Comparison of ENCODE assay signal across 8 cellular contexts in genomic region chr3:107429330-107430181, GRCh38. TPM values are rescaled to one million over a fixed set of nuclear protein-coding genes. Genes with fewer than 3 reads are reported as not detected.
DNase-seq lines count a peak whose midpoint lies in the region; ATAC-seq and TF ChIP-seq lines count a peak whose summit lies in the region.

No MANE protein-coding gene starts in this region.

- H3K4me2 ChIP-seq in GM23248 (ENCODE audit: unreplicated experiment), result peak overlapping the region; percentile 94

- H3F3A ChIP-seq in GM23248 (ENCODE audit: insufficient read depth), result peaks cover 28% of the 10 kb centered on the region

- TF ChIP-seq POLR2A in uterus (IDR thresholded peaks at IDR 0.05), result peak; percentile 7 to 23

- TF ChIP-seq CTCF in heart right ventricle (IDR thresholded peaks at IDR 0.05), result peak; percentile 79 to 94 (median 91)
- TF ChIP-seq CTCF in uterus (IDR thresholded peaks at IDR 0.05), result peak; percentile 82 to 90 (median 86)

- H4K20me1 ChIP-seq in GM23248 (ENCODE audit: insufficient read depth), result no peaks in the 10 kb centered on the region

- peak overlapping the region; percentile 85 for H3K9ac ChIP-seq in GM23248

- peak overlapping the region; percentile 100 for H2AFZ ChIP-seq in GM23248

- in situ Hi-C loops in GM23248 (cut with MboI) (no loop called here), KBM-7 (cut with MboI; ENCODE audit: low pct_unique_long_range_greater_than_20kb, low sequenced_read_pairs) (no loop called here)

- 2 to 4% methylated on average over 37 of the region's 37 CpGs for WGBS in GM23248 (ENCODE audit: low coverage in 1 of 2, low lambda C conversion rate in 2 of 2, missing lambda C conversion rate in 2 of 2), 2 experiments
- 6 to 7% methylated on average over 37 of the region's 37 CpGs for WGBS in heart right ventricle, 2 donors

- H3K36me3 ChIP-seq in GM23248 (ENCODE audit: low read depth) (no peaks in the 10 kb centered on the region), heart right ventricle (no peaks in the 10 kb centered on the region), uterus (no peaks in the 10 kb centered on the region)

- H3K79me2 ChIP-seq in GM23248 (ENCODE audit: insufficient read depth), result no peaks in the 10 kb centered on the region

- peak overlapping the region; percentile 95 for H3K4me3 ChIP-seq in GM23248
- peak overlapping the region; percentile 23 to 95 (median 85) for H3K4me3 ChIP-seq in heart right ventricle
- peak overlapping the region; percentile 64 to 67 for H3K4me3 ChIP-seq in uterus

- ATAC-seq in heart right ventricle, result peak; percentile 72 to 92 (median 88)

- no peaks in the 10 kb centered on the region for H3K9me2 ChIP-seq in GM23248 (ENCODE audit: insufficient read depth)

- intact Hi-C loops in heart right ventricle (cut with DNase I), result loop anchor here in 9 of 10 donors (2.0 to 10.0 kb wide), 14 partner anchors 93 to 195 kb away; partner anchors contain the start of gene BBX (in 5 of the 9)
- intact Hi-C loops in posterior cingulate gyrus (cut with DNase I), result loop anchor here (1.0 to 10.0 kb wide), 4 partner anchors 94 to 235 kb away; no protein-coding TSS in a partner anchor
- intact Hi-C loops in uterus (cut with DNase I; ENCODE audit: low total_unique reads), result loop anchor here (10.0 kb wide), 1 partner anchor 195 kb away; no protein-coding TSS in a partner anchor

- H3K27me3 ChIP-seq in GM23248 (replicated peaks; ENCODE audit: insufficient read depth), result no peaks in the 10 kb centered on the region
- H3K27me3 ChIP-seq in heart right ventricle, result peaks cover 0 to 15% (median 0%) of the 10 kb centered on the region in 7 donors
- no peaks in the 10 kb centered on the region for H3K27me3 ChIP-seq in uterus

- H3K4me1 ChIP-seq in GM23248 (ENCODE audit: insufficient read depth) (peaks cover 8% of the 10 kb centered on the region), heart right ventricle (peaks cover 0 to 28% (median 16%) of the 10 kb centered on the region in 9 donors), uterus (no peaks in the 10 kb centered on the region)

- peak; percentile 77 for DNase-seq in GDM1 (lab: John Stamatoyannopoulos, UW)
- peak; percentile 94 for DNase-seq in GM23248
- peak; percentile 85 for DNase-seq in KBM-7
- peak; percentile 56 for DNase-seq in SKM-1 treated with dmso at 0.1 percent for 144 hours (lab: John Stamatoyannopoulos, UW; ENCODE audit: unreplicated experiment)
- DNase-seq in amniotic stem cell (lab: John Stamatoyannopoulos, UW), result peak; percentile 83
- peak; percentile 67 to 77 for DNase-seq in heart right ventricle
- peak; percentile 66 to 98 (median 80) for DNase-seq in posterior cingulate gyrus
- peak; percentile 73 to 77 for DNase-seq in uterus

- no peaks in the 10 kb centered on the region for H3K9me3 ChIP-seq in GM23248 (ENCODE audit: low read depth)
- no peaks in the 10 kb centered on the region for H3K9me3 ChIP-seq in heart right ventricle
- H3K9me3 ChIP-seq in uterus, result no peaks in the 10 kb centered on the region

- H3K27ac ChIP-seq in GM23248 (peak overlapping the region; percentile 49), heart right ventricle (peak overlapping the region; percentile 3 to 99 (median 96)), uterus (peak overlapping the region; percentile 93 to 96)

RNA-seq across cellular contexts. Expression of gene CCDC54, which starts 52.3 kb away (rescaled TPM):
- total RNA-seq in GM23248 (2014; rRNA removed; shearing (Covaris generic)), result not detected in 2 replicates
- polyA plus RNA-seq in GM23248 (2016; fragmentation: Nextera tagmentation; extraction: Ambion mirVana) (0.16 and 0.52 TPM in 2 replicates), heart right ventricle (not detected)
- total RNA-seq in heart right ventricle (not detected), uterus (not detected)

Comparison
In these comparisons a context has a peak if more than half of its experiments do, and no peak if none do; other contexts are left out.
1. Peak in every context shown above with its lines: DNase-seq, ATAC-seq, H3K4me3 ChIP-seq and H3K27ac ChIP-seq.